In genomic region chr16:11105038-11105903, GRCh38 we compare ENCODE assay signal across 1 cellular context.
A peak's percentile ranks its signal among the peaks of the same experiment; 100 is the strongest.
TF ChIP-seq lines count a peak whose summit lies in the region.

No MANE protein-coding gene starts in this region.

TF ChIP-seq in K562, 482 proteins besides CTCF, POLR2A, EP300 and RAD21 (continued from another document and continues in another):
- TF ChIP-seq TFAP4 (CRISPR knock-in tag; IDR thresholded peaks at IDR 0.05; ENCODE audit: borderline replicate concordance) (peak; percentile 91), ELK1 (CRISPR knock-in tag; IDR thresholded peaks at IDR 0.05) (no peak), HMG20A (CRISPR knock-in tag; conservative IDR thresholded peaks at IDR 0.05) (peak; percentile 12; the same call in 1 of the 2 replicates), MYNN (IDR thresholded peaks at IDR 0.05) (peak; percentile 93), MYNN (CRISPR knock-in tag; IDR thresholded peaks at IDR 0.05) (no peak), ETS1 (conservative IDR thresholded peaks at IDR 0.05; ENCODE audit: control insufficient read depth, low read depth, low read length) (no peak), NR1H2 (CRISPR knock-in tag; IDR thresholded peaks at IDR 0.05) (no peak), ZC3H8 (IDR thresholded peaks at IDR 0.05) (no peak), NFXL1 (CRISPR knock-in tag; IDR thresholded peaks at IDR 0.05) (no peak), ZBTB1 (CRISPR knock-in tag; IDR thresholded peaks at IDR 0.05; ENCODE audit: borderline replicate concordance, low read depth) (no peak), ZNF12 (CRISPR knock-in tag; IDR thresholded peaks at IDR 0.05) (no peak), ZNF766 (CRISPR knock-in tag; conservative IDR thresholded peaks at IDR 0.05) (peak; percentile 94), RUNX1 (IDR thresholded peaks at IDR 0.05; ENCODE audit: low read depth) (peak; percentile 95; the same call in 1 of the 2 replicates), ARNT (IDR thresholded peaks at IDR 0.05) (peak; percentile 89 to 98), KAT7 (CRISPR knock-in tag; IDR thresholded peaks at IDR 0.05; ENCODE audit: borderline replicate concordance) (peak; percentile 84; the same call in 1 of the 2 replicates), ZBTB26 (CRISPR knock-in tag; IDR thresholded peaks at IDR 0.05) (no peak), HMBOX1 (IDR thresholded peaks at IDR 0.05) (peak; percentile 90), RBM17 (IDR thresholded peaks at IDR 0.05; ENCODE audit: borderline replicate concordance, low read depth, low read length) (no peak), ZNF764 (CRISPR knock-in tag; IDR thresholded peaks at IDR 0.05; ENCODE audit: low read depth) (no peak), MXI1 (IDR thresholded peaks at IDR 0.05; ENCODE audit: low read depth, low read length) (no peak), ZNF431 (CRISPR knock-in tag; IDR thresholded peaks at IDR 0.05) (0 out of 2 replicates have a peak, but pooled peaks have one; percentile 25), ZNF277 (CRISPR knock-in tag; IDR thresholded peaks at IDR 0.05; ENCODE audit: borderline replicate concordance) (no peak), GATAD2A (IDR thresholded peaks at IDR 0.05) (peak; percentile 94), CBFA2T2 (conservative IDR thresholded peaks at IDR 0.05) (peak; percentile 98), FOXP4 (CRISPR knock-in tag; IDR thresholded peaks at IDR 0.05; ENCODE audit: borderline replicate concordance) (peak; percentile 80), SUPT5H (IDR thresholded peaks at IDR 0.05) (no peak), SFPQ (IDR thresholded peaks at IDR 0.05; ENCODE audit: low read depth, low read length) (no peak), FIP1L1 (IDR thresholded peaks at IDR 0.05; ENCODE audit: low read depth, low read length, poor library complexity, severe bottlenecking) (no peak), PPARD (CRISPR knock-in tag; IDR thresholded peaks at IDR 0.05) (no peak), ZNF668 (CRISPR knock-in tag; IDR thresholded peaks at IDR 0.05) (0 out of 2 replicates have a peak, but pooled peaks have one; percentile 41), ZNF232 (CRISPR knock-in tag; IDR thresholded peaks at IDR 0.05) (no peak), ARID4B (CRISPR knock-in tag; IDR thresholded peaks at IDR 0.05) (no peak), ZNF407 (IDR thresholded peaks at IDR 0.05; ENCODE audit: low read depth) (no peak), GABPB2 (CRISPR knock-in tag; conservative IDR thresholded peaks at IDR 0.05) (no peak)
